In the genomic region with DNA sequence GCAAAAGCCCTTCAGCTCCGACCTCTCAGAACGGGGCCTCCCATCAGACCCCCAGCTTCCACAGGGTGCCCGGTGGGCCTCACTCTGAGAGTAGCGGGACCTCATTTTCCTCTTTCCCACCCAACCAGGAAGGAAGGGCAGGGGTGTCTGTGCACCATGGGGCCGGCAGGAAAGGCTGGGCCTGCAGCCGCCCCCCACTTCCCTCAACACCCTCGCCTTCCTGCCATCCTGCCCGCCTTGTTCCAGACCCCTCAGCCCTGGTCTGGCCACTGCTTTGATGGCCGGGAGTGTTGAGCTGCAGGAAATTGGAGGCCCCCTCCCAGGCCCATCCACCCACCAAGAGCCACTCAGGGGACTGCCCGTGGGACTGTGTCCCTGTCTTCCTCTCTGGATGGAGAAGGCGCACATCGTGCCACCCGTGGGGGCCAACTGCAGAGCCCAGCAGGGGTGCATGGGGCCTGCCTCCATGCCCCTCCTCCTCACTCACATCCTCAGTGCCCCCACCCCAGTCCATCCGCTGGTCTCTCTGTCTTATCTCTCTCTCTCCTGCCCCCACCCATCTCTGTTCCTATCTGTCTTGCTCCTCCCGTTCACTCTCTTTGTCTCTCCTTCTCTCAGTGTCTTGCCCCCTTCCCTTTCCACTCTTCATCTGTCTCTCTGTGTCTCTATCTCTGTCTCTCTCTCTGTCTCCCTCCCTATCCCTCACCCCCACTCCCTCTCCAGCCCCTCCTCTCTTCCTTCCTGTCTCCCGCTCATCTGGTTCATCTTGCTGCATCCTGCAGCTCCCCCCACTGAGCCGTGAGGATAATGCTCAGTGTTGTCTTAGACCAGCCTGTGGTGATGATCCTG, we compare ENCODE assay signal across 8 cellular contexts. TPM values are rescaled to one million over a fixed set of nuclear protein-coding genes. Genes with fewer than 3 reads are reported as not detected.
DNase-seq lines count a peak whose midpoint lies in the region; ATAC-seq, FAIRE-seq and TF ChIP-seq lines count a peak whose summit lies in the region.

No MANE protein-coding gene starts in this region.

- H3K36me3 ChIP-seq in Panc1 (ENCODE audit: control insufficient read depth, insufficient read depth, low read length) (no peaks in the 10 kb centered on the region), parathyroid adenoma (ENCODE audit: control insufficient read depth, insufficient read depth, low read length) (no peaks in the 10 kb centered on the region)

- no peaks in the 10 kb centered on the region for H3K9me3 Mint-ChIP-seq in activated T-cell treated with anti-CD3 and anti-CD28 coated beads, Interleukin-2, amount 50 U/mL, for 4 hours
- H3K9me3 Mint-ChIP-seq in glutamatergic neuron (ENCODE audit: unreplicated experiment) = peaks cover 8% of the 10 kb centered on the region

- no peak for DNase-seq in activated T-cell treated with anti-CD3 and anti-CD28 coated beads, Interleukin-2, amount 50 U/mL, for 4 hours
- no peak for DNase-seq in activated T-cell treated with anti-CD3 and anti-CD28 coated beads, Interleukin-2, amount 50 U/mL, for 48 hours
- DNase-seq in Panc1 (ENCODE audit: low read depth, low spot score) (no peak), erythroblast (lab: John Stamatoyannopoulos, UW) (peak; percentile 46 to 65), NAMALWA (ENCODE audit: low spot score) (no peak), glutamatergic neuron (no peak), GM12892 (ENCODE audit: insufficient read length) (no peak)

- no peaks in the 10 kb centered on the region for H3K9me3 ChIP-seq in Panc1 (ENCODE audit: control insufficient read depth, insufficient read depth, low read depth, low read length)
- no peaks in the 10 kb centered on the region for H3K9me3 ChIP-seq in parathyroid adenoma (ENCODE audit: control insufficient read depth, low read length)

- FAIRE-seq in GM12892 (lab: Jason Lieb, UNC) = no peak

- H2AFZ ChIP-seq in parathyroid adenoma = no peak overlapping the region

- peaks cover 21% of the 10 kb centered on the region for H3K4me1 Mint-ChIP-seq in activated T-cell treated with anti-CD3 and anti-CD28 coated beads, Interleukin-2, amount 50 U/mL, for 4 hours (ENCODE audit: low read depth)
- peaks cover 3% of the 10 kb centered on the region for H3K4me1 Mint-ChIP-seq in glutamatergic neuron (ENCODE audit: low read depth, unreplicated experiment)

- ATAC-seq in activated T-cell treated with anti-CD3 and anti-CD28 coated beads, Interleukin-2, amount 50 U/mL, for 4 hours = no peak
- ATAC-seq in Panc1 = no peak

- H3K4me3 Mint-ChIP-seq in activated T-cell treated with anti-CD3 and anti-CD28 coated beads, Interleukin-2, amount 50 U/mL, for 4 hours = peak overlapping the region; percentile 2
- H3K4me3 Mint-ChIP-seq in glutamatergic neuron (ENCODE audit: unreplicated experiment) = no peak overlapping the region

- no TSS peak for BruUV-seq in Panc1 (replicated peaks; lab: Mats Ljungman, UMichigan)

- no peak overlapping the region for H3K9ac ChIP-seq in parathyroid adenoma

- H3K27me3 Mint-ChIP-seq in activated T-cell treated with anti-CD3 and anti-CD28 coated beads, Interleukin-2, amount 50 U/mL, for 4 hours (ENCODE audit: low read depth) = peaks cover 15% of the 10 kb centered on the region
- peaks cover 16% of the 10 kb centered on the region for H3K27me3 Mint-ChIP-seq in glutamatergic neuron (ENCODE audit: unreplicated experiment)

- POLR2A ChIA-PET in Panc1 (lab: Charles Lee) = no interaction called here

- intact Hi-C loops in Panc1 (cut with micrococcal nuclease; ENCODE audit: unreplicated experiment) = no loop called here

- H3K4me3 ChIP-seq in Panc1 (ENCODE audit: low read depth in 2 of 2, low read length in 2 of 2) (no peak overlapping the region), parathyroid adenoma (ENCODE audit: low read depth, low read length) (no peak overlapping the region)

- CTCF ChIA-PET in Panc1 (lab: Charles Lee) = interaction anchor here (0.7 to 1.5 kb wide), 3 partner anchors 14 to 164 kb away, joined by 3 to 5 read pairs (median 4); no protein-coding TSS in a partner anchor

- H3K27ac Mint-ChIP-seq in glutamatergic neuron (ENCODE audit: unreplicated experiment) = no peak overlapping the region

- H3K79me2 ChIP-seq in parathyroid adenoma = no peaks in the 10 kb centered on the region

- H3K27me3 ChIP-seq in Panc1 (ENCODE audit: control insufficient read depth, insufficient read depth, low read length) (no peaks in the 10 kb centered on the region), parathyroid adenoma (ENCODE audit: control insufficient read depth, insufficient read depth, low read length) (no peaks in the 10 kb centered on the region)

- TF ChIP-seq POLR2A in erythroblast (IDR thresholded peaks at IDR 0.05; ENCODE audit: low read length) = no peak
- no peak for TF ChIP-seq POLR2A in GM12892 (IDR thresholded peaks at IDR 0.05; ENCODE audit: low read depth, low read length)

- in situ Hi-C loops in Panc1 (cut with HindIII; ENCODE audit: low pct_unique_long_range_greater_than_20kb, low sequenced_read_pairs) = no loop called here

- peak overlapping the region; percentile 85 for H3K27ac ChIP-seq in Panc1 (ENCODE audit: low read length)
- peak overlapping the region; percentile 12 for H3K27ac ChIP-seq in parathyroid adenoma

- peaks cover 45% of the 10 kb centered on the region for H3K4me1 ChIP-seq in Panc1 (ENCODE audit: control insufficient read depth, insufficient read depth, low read length)
- H3K4me1 ChIP-seq in parathyroid adenoma = peaks cover 2% of the 10 kb centered on the region

- no peak; the same call in 1 of the 2 replicates for TF ChIP-seq CTCF in Panc1 (IDR thresholded peaks at IDR 0.05)
- no peak for TF ChIP-seq CTCF in parathyroid adenoma (IDR thresholded peaks at IDR 0.05)
- no peak for TF ChIP-seq CTCF in glutamatergic neuron (IDR thresholded peaks at IDR 0.05; ENCODE audit: partially characterized antibody, unreplicated experiment)

- H3K36me3 Mint-ChIP-seq in activated T-cell treated with anti-CD3 and anti-CD28 coated beads, Interleukin-2, amount 50 U/mL, for 4 hours (ENCODE audit: insufficient read depth) = no peaks in the 10 kb centered on the region
- no peaks in the 10 kb centered on the region for H3K36me3 Mint-ChIP-seq in glutamatergic neuron (ENCODE audit: unreplicated experiment)

- no peak overlapping the region for H3K4me2 ChIP-seq in parathyroid adenoma (ENCODE audit: low read length)

RNA-seq across cellular contexts. Expression of gene PLXND1, which starts 1.8 kb away (rescaled TPM):
- total RNA-seq in activated T-cell treated with anti-CD3 and anti-CD28 coated beads, Interleukin-2, amount 50 U/mL, for 4 hours = 1 to 10 TPM; 4.8 to 6.2 (median 6.1) TPM
- total RNA-seq in Panc1 (2021; ENCODE audit: unreplicated experiment) = 248 TPM
- 456 TPM for polyA plus RNA-seq in Panc1 (2012; ENCODE audit: insufficient read length)
- total RNA-seq in glutamatergic neuron (ENCODE audit: unreplicated experiment) = 72.2 TPM
- 0.38 TPM for polyA plus RNA-seq in GM12892 (2012; ENCODE audit: missing spikeins)

Comparison
In these comparisons a context has a peak if more than half of its experiments do, and no peak if none do; other contexts are left out.
1. DNase-seq: peak in erythroblast (2 of 2); none in activated T-cell treated with anti-CD3 and anti-CD28 coated beads, Interleukin-2, amount 50 U/mL, for 4 hours (single experiment), activated T-cell treated with anti-CD3 and anti-CD28 coated beads, Interleukin-2, amount 50 U/mL, for 48 hours (0 of 2), Panc1 (single experiment), NAMALWA (single experiment), glutamatergic neuron (single experiment) and GM12892 (single experiment).
2. RNA of gene PLXND1, which starts 1.8 kb away (total RNA-seq): 248 TPM in Panc1 (single experiment) and 72.2 TPM in glutamatergic neuron (single experiment); 4.8 to 6.2 TPM in activated T-cell treated with anti-CD3 and anti-CD28 coated beads, Interleukin-2, amount 50 U/mL, for 4 hours; every median in the first group is over 10 times any median in the second.